ENCODE assay signal across 1 cellular context in the genomic region with DNA sequence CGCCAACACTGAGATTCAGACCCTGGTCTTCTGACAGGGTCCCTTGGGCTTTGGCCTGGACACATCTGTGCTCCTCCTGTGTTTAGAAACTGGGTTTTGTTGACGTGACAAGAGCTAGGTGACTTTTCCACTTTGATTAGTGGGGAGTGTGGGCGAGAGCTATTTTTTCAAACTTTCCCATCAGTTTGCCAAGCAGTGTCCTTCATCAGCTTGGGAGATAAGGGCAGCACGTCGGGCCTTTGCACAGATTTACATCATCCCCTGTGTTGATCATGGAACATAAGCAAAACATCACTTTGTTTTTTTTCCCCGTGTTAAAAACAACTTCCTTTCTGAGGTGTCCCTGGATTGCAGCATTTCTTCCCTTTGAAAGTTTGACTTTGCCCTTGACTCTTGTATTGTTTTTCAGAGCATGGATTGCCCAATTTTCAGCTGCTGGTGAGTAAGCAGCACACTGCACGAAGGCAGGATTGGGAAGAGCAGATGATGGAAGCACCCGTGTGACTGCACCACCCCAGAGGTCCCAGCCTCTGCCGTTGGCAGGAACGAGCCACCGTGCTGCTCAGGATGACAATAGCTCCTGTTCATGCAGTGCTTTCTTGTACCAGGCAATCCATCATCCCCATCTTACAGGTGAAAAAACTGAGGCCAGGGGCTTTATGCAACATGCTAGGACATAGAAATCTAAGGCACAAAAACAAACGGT.
TF ChIP-seq lines count a peak whose summit lies in the region.

No MANE protein-coding gene starts in this region.

TF ChIP-seq in GM23338, 12 proteins besides CTCF, POLR2A, EP300 and RAD21 (continued from another document):
- TF ChIP-seq, protein P1, sequence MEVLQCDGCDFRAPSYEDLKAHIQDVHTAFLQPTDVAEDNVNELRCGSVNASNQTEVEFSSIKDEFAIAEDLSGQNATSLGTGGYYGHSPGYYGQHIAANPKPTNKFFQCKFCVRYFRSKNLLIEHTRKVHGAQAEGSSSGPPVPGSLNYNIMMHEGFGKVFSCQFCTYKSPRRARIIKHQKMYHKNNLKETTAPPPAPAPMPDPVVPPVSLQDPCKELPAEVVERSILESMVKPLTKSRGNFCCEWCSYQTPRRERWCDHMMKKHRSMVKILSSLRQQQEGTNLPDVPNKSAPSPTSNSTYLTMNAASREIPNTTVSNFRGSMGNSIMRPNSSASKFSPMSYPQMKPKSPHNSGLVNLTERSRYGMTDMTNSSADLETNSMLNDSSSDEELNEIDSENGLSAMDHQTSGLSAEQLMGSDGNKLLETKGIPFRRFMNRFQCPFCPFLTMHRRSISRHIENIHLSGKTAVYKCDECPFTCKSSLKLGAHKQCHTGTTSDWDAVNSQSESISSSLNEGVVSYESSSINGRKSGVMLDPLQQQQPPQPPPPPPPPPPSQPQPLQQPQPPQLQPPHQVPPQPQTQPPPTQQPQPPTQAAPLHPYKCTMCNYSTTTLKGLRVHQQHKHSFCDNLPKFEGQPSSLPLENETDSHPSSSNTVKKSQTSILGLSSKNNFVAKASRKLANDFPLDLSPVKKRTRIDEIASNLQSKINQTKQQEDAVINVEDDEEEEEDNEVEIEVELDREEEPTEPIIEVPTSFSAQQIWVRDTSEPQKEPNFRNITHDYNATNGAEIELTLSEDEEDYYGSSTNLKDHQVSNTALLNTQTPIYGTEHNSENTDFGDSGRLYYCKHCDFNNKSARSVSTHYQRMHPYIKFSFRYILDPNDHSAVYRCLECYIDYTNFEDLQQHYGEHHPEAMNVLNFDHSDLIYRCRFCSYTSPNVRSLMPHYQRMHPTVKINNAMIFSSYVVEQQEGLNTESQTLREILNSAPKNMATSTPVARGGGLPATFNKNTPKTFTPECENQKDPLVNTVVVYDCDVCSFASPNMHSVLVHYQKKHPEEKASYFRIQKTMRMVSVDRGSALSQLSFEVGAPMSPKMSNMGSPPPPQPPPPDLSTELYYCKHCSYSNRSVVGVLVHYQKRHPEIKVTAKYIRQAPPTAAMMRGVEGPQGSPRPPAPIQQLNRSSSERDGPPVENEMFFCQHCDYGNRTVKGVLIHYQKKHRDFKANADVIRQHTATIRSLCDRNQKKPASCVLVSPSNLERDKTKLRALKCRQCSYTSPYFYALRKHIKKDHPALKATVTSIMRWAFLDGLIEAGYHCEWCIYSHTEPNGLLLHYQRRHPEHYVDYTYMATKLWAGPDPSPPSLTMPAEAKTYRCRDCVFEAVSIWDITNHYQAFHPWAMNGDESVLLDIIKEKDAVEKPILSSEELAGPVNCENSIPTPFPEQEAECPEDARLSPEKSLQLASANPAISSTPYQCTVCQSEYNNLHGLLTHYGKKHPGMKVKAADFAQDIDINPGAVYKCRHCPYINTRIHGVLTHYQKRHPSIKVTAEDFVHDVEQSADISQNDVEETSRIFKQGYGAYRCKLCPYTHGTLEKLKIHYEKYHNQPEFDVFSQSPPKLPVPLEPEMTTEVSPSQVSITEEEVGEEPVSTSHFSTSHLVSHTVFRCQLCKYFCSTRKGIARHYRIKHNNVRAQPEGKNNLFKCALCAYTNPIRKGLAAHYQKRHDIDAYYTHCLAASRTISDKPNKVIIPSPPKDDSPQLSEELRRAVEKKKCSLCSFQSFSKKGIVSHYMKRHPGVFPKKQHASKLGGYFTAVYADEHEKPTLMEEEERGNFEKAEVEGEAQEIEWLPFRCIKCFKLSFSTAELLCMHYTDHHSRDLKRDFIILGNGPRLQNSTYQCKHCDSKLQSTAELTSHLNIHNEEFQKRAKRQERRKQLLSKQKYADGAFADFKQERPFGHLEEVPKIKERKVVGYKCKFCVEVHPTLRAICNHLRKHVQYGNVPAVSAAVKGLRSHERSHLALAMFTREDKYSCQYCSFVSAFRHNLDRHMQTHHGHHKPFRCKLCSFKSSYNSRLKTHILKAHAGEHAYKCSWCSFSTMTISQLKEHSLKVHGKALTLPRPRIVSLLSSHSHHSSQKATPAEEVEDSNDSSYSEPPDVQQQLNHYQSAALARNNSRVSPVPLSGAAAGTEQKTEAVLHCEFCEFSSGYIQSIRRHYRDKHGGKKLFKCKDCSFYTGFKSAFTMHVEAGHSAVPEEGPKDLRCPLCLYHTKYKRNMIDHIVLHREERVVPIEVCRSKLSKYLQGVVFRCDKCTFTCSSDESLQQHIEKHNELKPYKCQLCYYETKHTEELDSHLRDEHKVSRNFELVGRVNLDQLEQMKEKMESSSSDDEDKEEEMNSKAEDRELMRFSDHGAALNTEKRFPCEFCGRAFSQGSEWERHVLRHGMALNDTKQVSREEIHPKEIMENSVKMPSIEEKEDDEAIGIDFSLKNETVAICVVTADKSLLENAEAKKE (CRISPR knock-in tag; IDR thresholded peaks at IDR 0.05) = no peak
